1 cellular context compared by ENCODE assay signal in the genomic region with DNA sequence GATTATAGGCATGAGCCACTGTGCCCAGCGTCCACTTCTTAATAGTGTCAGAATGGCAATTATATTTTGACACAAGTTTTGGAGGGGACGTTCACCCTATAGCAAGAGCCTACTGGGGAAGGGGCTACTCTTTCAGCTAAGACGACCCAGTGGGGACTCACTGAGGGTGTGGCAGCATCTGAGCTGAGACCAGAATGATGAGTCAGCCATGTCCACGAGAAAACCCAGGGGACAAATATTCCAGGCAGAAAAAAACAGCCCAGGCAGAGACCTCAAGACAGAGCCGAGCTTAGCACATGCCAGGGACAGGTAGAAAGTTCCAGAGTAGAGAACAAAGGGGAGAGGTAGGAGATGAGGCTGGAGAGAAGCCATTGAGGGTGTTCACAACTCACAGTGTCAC.
TF ChIP-seq lines count a peak whose summit lies in the region.

No MANE protein-coding gene starts in this region.

TF ChIP-seq in A549, 52 proteins besides CTCF, POLR2A, EP300 and RAD21 (continued from another document):
- TF ChIP-seq, protein P1, sequence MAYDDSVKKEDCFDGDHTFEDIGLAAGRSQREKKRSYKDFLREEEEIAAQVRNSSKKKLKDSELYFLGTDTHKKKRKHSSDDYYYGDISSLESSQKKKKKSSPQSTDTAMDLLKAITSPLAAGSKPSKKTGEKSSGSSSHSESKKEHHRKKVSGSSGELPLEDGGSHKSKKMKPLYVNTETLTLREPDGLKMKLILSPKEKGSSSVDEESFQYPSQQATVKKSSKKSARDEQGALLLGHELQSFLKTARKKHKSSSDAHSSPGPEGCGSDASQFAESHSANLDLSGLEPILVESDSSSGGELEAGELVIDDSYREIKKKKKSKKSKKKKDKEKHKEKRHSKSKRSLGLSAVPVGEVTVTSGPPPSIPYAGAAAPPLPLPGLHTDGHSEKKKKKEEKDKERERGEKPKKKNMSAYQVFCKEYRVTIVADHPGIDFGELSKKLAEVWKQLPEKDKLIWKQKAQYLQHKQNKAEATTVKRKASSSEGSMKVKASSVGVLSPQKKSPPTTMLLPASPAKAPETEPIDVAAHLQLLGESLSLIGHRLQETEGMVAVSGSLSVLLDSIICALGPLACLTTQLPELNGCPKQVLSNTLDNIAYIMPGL (CRISPR knock-in tag; IDR thresholded peaks at IDR 0.05; ENCODE audit: borderline replicate concordance), result no peak
- TF ChIP-seq EHF (CRISPR knock-in tag; IDR thresholded peaks at IDR 0.05), result no peak
- TF ChIP-seq RCOR1 (IDR thresholded peaks at IDR 0.05; ENCODE audit: low read depth, low read length), result no peak
- no peak for TF ChIP-seq NFE2L2 (conservative IDR thresholded peaks at IDR 0.05; ENCODE audit: low read length)
- no peak for TF ChIP-seq MAFK (IDR thresholded peaks at IDR 0.05; ENCODE audit: partially characterized antibody)
- TF ChIP-seq RFX5 (IDR thresholded peaks at IDR 0.05), result no peak
- no peak for TF ChIP-seq RARB (CRISPR knock-in tag; IDR thresholded peaks at IDR 0.05)
- no peak for TF ChIP-seq JUNB (IDR thresholded peaks at IDR 0.05)
- TF ChIP-seq HOXB13 (CRISPR knock-in tag; IDR thresholded peaks at IDR 0.05; ENCODE audit: low read depth), result no peak
- TF ChIP-seq, protein P2, sequence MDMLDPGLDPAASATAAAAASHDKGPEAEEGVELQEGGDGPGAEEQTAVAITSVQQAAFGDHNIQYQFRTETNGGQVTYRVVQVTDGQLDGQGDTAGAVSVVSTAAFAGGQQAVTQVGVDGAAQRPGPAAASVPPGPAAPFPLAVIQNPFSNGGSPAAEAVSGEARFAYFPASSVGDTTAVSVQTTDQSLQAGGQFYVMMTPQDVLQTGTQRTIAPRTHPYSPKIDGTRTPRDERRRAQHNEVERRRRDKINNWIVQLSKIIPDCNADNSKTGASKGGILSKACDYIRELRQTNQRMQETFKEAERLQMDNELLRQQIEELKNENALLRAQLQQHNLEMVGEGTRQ (IDR thresholded peaks at IDR 0.05), result no peak
- no peak for TF ChIP-seq CEBPB (IDR thresholded peaks at IDR 0.05)
- TF ChIP-seq, protein P3, sequence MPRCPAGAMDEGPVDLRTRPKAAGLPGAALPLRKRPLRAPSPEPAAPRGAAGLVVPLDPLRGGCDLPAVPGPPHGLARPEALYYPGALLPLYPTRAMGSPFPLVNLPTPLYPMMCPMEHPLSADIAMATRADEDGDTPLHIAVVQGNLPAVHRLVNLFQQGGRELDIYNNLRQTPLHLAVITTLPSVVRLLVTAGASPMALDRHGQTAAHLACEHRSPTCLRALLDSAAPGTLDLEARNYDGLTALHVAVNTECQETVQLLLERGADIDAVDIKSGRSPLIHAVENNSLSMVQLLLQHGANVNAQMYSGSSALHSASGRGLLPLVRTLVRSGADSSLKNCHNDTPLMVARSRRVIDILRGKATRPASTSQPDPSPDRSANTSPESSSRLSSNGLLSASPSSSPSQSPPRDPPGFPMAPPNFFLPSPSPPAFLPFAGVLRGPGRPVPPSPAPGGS (IDR thresholded peaks at IDR 0.05), result no peak
- TF ChIP-seq, protein P4, sequence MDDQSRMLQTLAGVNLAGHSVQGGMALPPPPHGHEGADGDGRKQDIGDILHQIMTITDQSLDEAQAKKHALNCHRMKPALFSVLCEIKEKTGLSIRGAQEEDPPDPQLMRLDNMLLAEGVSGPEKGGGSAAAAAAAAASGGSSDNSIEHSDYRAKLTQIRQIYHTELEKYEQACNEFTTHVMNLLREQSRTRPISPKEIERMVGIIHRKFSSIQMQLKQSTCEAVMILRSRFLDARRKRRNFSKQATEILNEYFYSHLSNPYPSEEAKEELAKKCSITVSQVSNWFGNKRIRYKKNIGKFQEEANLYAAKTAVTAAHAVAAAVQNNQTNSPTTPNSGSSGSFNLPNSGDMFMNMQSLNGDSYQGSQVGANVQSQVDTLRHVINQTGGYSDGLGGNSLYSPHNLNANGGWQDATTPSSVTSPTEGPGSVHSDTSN (IDR thresholded peaks at IDR 0.05), result no peak
- no peak for TF ChIP-seq SREBF2 (IDR thresholded peaks at IDR 0.05)
- no peak for TF ChIP-seq CHD2 (IDR thresholded peaks at IDR 0.05; ENCODE audit: low read length, partially characterized antibody)
- TF ChIP-seq BHLHE40 (IDR thresholded peaks at IDR 0.05; ENCODE audit: low read depth, low read length), result no peak
